In genomic region chr20:38109025-38109541, GRCh38 we compare ENCODE assay signal across 13 cellular contexts. TPM values are rescaled to one million over a fixed set of nuclear protein-coding genes. Genes with fewer than 3 reads are reported as not detected.
A peak's percentile ranks its signal among the peaks of the same experiment; 100 is the strongest.
DNase-seq lines count a peak whose midpoint lies in the region; FAIRE-seq and TF ChIP-seq lines count a peak whose summit lies in the region.
"Had no signal": no experiment of that assay in that cellular context is flagged by ENCODE, and none has a peak within 500 bp of the region (broad histone marks: within the 10 kb centered on the region; RNA-seq: fewer than 3 reads in every experiment).

No MANE protein-coding gene starts in this region.

- H3K36me3 ChIP-seq in ACC112 (ENCODE audit: insufficient read depth, low read length), result no peaks in the 10 kb centered on the region
- H3K36me3 ChIP-seq: neural progenitor cell had no signal

- CTCF ChIA-PET in RWPE1 (lab: Yijun Ruan, JAX), result interaction anchor here (1.1 to 6.1 kb wide), 2 partner anchors 43 to 113 kb away, joined by 5 to 31 read pairs; no protein-coding TSS in a partner anchor

- FAIRE-seq in D721Med (lab: Jason Lieb, UNC), result no peak
- FAIRE-seq: TTC549 had no signal

- no peak for TF ChIP-seq CTCF in RWPE1 (conservative IDR thresholded peaks at IDR 0.05; ENCODE audit: low read depth)
- TF ChIP-seq CTCF in osteocyte (IDR thresholded peaks at IDR 0.05), result no peak
- no peak for TF ChIP-seq CTCF in H9 (conservative IDR thresholded peaks at IDR 0.05)
- no peak for TF ChIP-seq CTCF in D721Med (IDR thresholded peaks at IDR 0.05; ENCODE audit: insufficient read depth, missing control alignments)

- no peak overlapping the region for H3K4me3 ChIP-seq in ACC112 (ENCODE audit: low read depth, low read length)
- H3K4me3 ChIP-seq: neural progenitor cell had no signal

- H3K27ac ChIP-seq in ACC112 (ENCODE audit: low read depth, low read length), result peak overlapping the region; percentile 65
- H3K27ac ChIP-seq in RWPE1, result peak overlapping the region; percentile 75
- H3K27ac ChIP-seq in H9 (ENCODE audit: insufficient read length, low read depth, low read length), result no peak overlapping the region
- H3K27ac ChIP-seq: neural progenitor cell had no signal

- POLR2A ChIA-PET in RWPE1 (lab: Yijun Ruan, JAX; ENCODE audit: low non-redundant PET), result no interaction called here

- no peaks in the 10 kb centered on the region for H3K79me2 ChIP-seq in ACC112 (ENCODE audit: control insufficient read depth, insufficient read depth, low read length, unreplicated experiment)
- H3K79me2 ChIP-seq in H9 (ENCODE audit: insufficient read depth, low read length), result no peaks in the 10 kb centered on the region

- H3K27me3 Mint-ChIP-seq in osteocyte (ENCODE audit: unreplicated experiment), result no peaks in the 10 kb centered on the region
- no peaks in the 10 kb centered on the region; the same call in 1 of the 2 replicates for H3K27me3 Mint-ChIP-seq in H9 (ENCODE audit: low read depth)

- H2AFZ ChIP-seq in ACC112 (ENCODE audit: low read length, unreplicated experiment) (no peak overlapping the region), H9 (ENCODE audit: low read length) (no peak overlapping the region)
- H2AFZ ChIP-seq: neural progenitor cell had no signal

- no CpG with 5 or more reads among the region's 3 CpGs for WGBS in H9 (ENCODE audit: extremely low coverage, insufficient read length, low lambda C conversion rate)

- H2BK20ac ChIP-seq in H9 (ENCODE audit: low read depth, low read length, poor library complexity, severe bottlenecking), result no peak overlapping the region

- H3K18ac ChIP-seq in H9 (ENCODE audit: insufficient read length, low read depth, low read length), result no peak overlapping the region

- H3K9ac ChIP-seq in H9 (ENCODE audit: extremely low read depth, insufficient read length, low read length), result no peak overlapping the region
- H3K9ac ChIP-seq: neural progenitor cell had no signal

- H3K36me3 Mint-ChIP-seq in osteocyte (ENCODE audit: unreplicated experiment), result no peaks in the 10 kb centered on the region
- no peaks in the 10 kb centered on the region for H3K36me3 Mint-ChIP-seq in H9 (ENCODE audit: insufficient read depth in 1 of 3, low read depth in 3 of 3)
- H3K36me3 Mint-ChIP-seq: activated naive CD4-positive, alpha-beta T cell treated with anti-CD3 and anti-CD28 coated beads, Interleukin-2, amount 50 U/mL, for 72 hours; CD4-positive, CD25-positive, alpha-beta regulatory T cell; neural progenitor cell had no signal

- H3K27me3 ChIP-seq in ACC112 (ENCODE audit: insufficient read depth, low read length) (no peaks in the 10 kb centered on the region), H9 (ENCODE audit: insufficient read depth, low read length) (no peaks in the 10 kb centered on the region)
- H3K27me3 ChIP-seq: neural progenitor cell had no signal

- no peak overlapping the region for H3K14ac ChIP-seq in H9 (ENCODE audit: insufficient read depth, low read length)

- no peak overlapping the region for H2BK15ac ChIP-seq in H9 (ENCODE audit: low read depth, low read length)

- H2BK5ac ChIP-seq in H9 (ENCODE audit: insufficient read length, low read length), result no peak overlapping the region

- no peak overlapping the region for H2BK12ac ChIP-seq in H9 (ENCODE audit: insufficient read length, low read depth, low read length)

- H4K5ac ChIP-seq in H9 (ENCODE audit: insufficient read length, low read depth, low read length), result no peak overlapping the region

- H2BK120ac ChIP-seq in H9 (ENCODE audit: low read depth, low read length, poor library complexity, severe bottlenecking), result no peak overlapping the region

- H2AK5ac ChIP-seq in H9 (ENCODE audit: insufficient read length, low read length), result no peak overlapping the region

- H3K4me3 Mint-ChIP-seq in osteocyte (ENCODE audit: unreplicated experiment) (no peak overlapping the region), H9 (no peak overlapping the region)
- H3K4me3 Mint-ChIP-seq: CD4-positive, CD25-positive, alpha-beta regulatory T cell; neural progenitor cell had no signal

- no peaks in the 10 kb centered on the region for H3K79me1 ChIP-seq in H9 (ENCODE audit: insufficient read depth, low read depth, low read length, poor library complexity, severe bottlenecking)

- no peak overlapping the region for H3K56ac ChIP-seq in H9 (ENCODE audit: insufficient read length, low read depth, low read length)

- no peaks in the 10 kb centered on the region for H3K23me2 ChIP-seq in H9 (ENCODE audit: insufficient read length, low read depth, low read length, poor library complexity, severe bottlenecking)

- peaks cover 28% of the 10 kb centered on the region for H3K4me1 Mint-ChIP-seq in osteocyte (ENCODE audit: unreplicated experiment)
- peaks cover 4 to 7% of the 10 kb centered on the region in 2 experiments for H3K4me1 Mint-ChIP-seq in H9
- H3K4me1 Mint-ChIP-seq: CD4-positive, CD25-positive, alpha-beta regulatory T cell had no signal

- no peak overlapping the region for H3K23ac ChIP-seq in H9 (ENCODE audit: insufficient read length, low read depth, low read length)

- DNase-seq in RWPE1 (ENCODE audit: low spot score), result no peak
- peak; percentile 87 for DNase-seq in fibroblast of the conjunctiva (ENCODE audit: low read depth)
- DNase-seq in osteocyte (ENCODE audit: extremely low spot score, unreplicated experiment), result no peak
- DNase-seq in GM19240 (ENCODE audit: insufficient read length, low spot score), result no peak
- DNase-seq in H9, result no peak
- DNase-seq in NCI-H2081 (lab: John Stamatoyannopoulos, UW), result no peak
- DNase-seq in D721Med (ENCODE audit: insufficient read length, low spot score), result no peak
- DNase-seq: CD4-positive, CD25-positive, alpha-beta regulatory T cell; foreskin melanocyte had no signal

- H3K9me3 ChIP-seq in H9 (ENCODE audit: control insufficient read depth, low read depth, low read length), result no peaks in the 10 kb centered on the region

- H3K4me1 ChIP-seq in ACC112 (ENCODE audit: control insufficient read depth, insufficient read depth, low read length, unreplicated experiment) (peaks cover 31% of the 10 kb centered on the region), H9 (ENCODE audit: insufficient read depth, low read length) (no peaks in the 10 kb centered on the region)
- H3K4me1 ChIP-seq: neural progenitor cell had no signal

- H4K8ac ChIP-seq in H9 (replicated peaks; ENCODE audit: insufficient read length, low read depth, low read length), result no peak overlapping the region

- H3K4ac ChIP-seq in H9 (ENCODE audit: low read depth, low read length), result no peak overlapping the region

- H3K4me2 ChIP-seq in H9 (ENCODE audit: insufficient read depth, insufficient read length, low read length), result no peak overlapping the region
- H3K4me2 ChIP-seq: neural progenitor cell had no signal

- H3T11ph ChIP-seq in H9 (ENCODE audit: low read length), result no peak overlapping the region

- H3K27ac Mint-ChIP-seq in osteocyte (ENCODE audit: unreplicated experiment) (peak overlapping the region; percentile 73), H9 (no peak overlapping the region)
- H3K27ac Mint-ChIP-seq: CD4-positive, CD25-positive, alpha-beta regulatory T cell; neural progenitor cell had no signal

- H3K9me3 Mint-ChIP-seq in osteocyte (ENCODE audit: unreplicated experiment), result peaks cover 3% of the 10 kb centered on the region
- H3K9me3 Mint-ChIP-seq in H9, result no peaks in the 10 kb centered on the region
- H3K9me3 Mint-ChIP-seq: activated naive CD4-positive, alpha-beta T cell treated with anti-CD3 and anti-CD28 coated beads, Interleukin-2, amount 50 U/mL, for 72 hours; neural progenitor cell had no signal

- H4K91ac ChIP-seq in H9 (ENCODE audit: insufficient read length, low read depth, low read length), result no peak overlapping the region

- no peaks in the 10 kb centered on the region for H4K20me1 ChIP-seq in H9 (ENCODE audit: control insufficient read depth, insufficient read depth, insufficient read length)

RNA-seq across cellular contexts. Expression of gene TGM2, which starts 56.0 kb away (rescaled TPM):
- total RNA-seq in osteocyte, result 29.2 and 32.7 TPM in 2 replicates
- total RNA-seq in H9 (2021), result 1.1 and 1.4 TPM in 2 replicates
- total RNA-seq: CD4-positive, CD25-positive, alpha-beta regulatory T cell had no signal

Comparison
In these comparisons a context has a peak if more than half of its experiments do, and no peak if none do; other contexts are left out.
1. RNA of gene TGM2, which starts 56.0 kb away (total RNA-seq): 29.2 to 32.7 TPM in osteocyte; 1.1 to 1.4 TPM in H9; every median in the first group is over 10 times any median in the second.